1 cellular context compared by ENCODE assay signal in the genomic region with DNA sequence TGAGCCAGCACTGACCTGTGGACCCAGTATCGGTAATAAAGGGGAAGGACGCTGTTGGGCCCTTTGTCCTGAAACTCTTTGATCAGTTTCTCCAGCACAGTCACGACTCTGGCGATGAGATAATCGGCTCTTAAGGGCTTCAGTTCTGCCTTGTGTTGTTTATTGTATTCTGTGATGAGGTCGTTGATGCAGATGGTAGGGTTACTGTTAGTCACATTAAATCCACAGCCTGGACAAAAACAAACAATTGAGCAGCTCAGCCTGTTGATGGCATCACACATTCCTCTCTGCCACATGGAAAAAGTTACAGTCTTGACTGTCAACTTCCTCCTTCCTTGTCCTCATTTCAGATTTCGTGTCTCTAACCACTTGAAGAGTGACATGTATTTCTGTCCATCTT.
TF ChIP-seq lines count a peak whose summit lies in the region.

No MANE protein-coding gene starts in this region.

TF ChIP-seq in HEK293, 187 proteins besides CTCF, POLR2A, EP300 and RAD21 (continued from another document):
- TF ChIP-seq PATZ1 (tag by site-specific recombination; IDR thresholded peaks at IDR 0.05) (no peak), ZFHX2 (tag by site-specific recombination; conservative IDR thresholded peaks at IDR 0.05) (no peak), ZNF140 (tag by site-specific recombination; IDR thresholded peaks at IDR 0.05) (no peak), ZBTB20 (tag by site-specific recombination; IDR thresholded peaks at IDR 0.05) (no peak), PRDM4 (tag by site-specific recombination; IDR thresholded peaks at IDR 0.05) (no peak), OVOL3 (tag by site-specific recombination; IDR thresholded peaks at IDR 0.05) (no peak), KLF7 (tag by site-specific recombination; IDR thresholded peaks at IDR 0.05; ENCODE audit: borderline replicate concordance) (no peak), ZNF354C (tag by site-specific recombination; IDR thresholded peaks at IDR 0.05; ENCODE audit: borderline replicate concordance, low read depth) (no peak), SETDB1 (IDR thresholded peaks at IDR 0.05; ENCODE audit: insufficient read length, low read length) (peak; percentile 53), ZNF530 (tag by site-specific recombination; IDR thresholded peaks at IDR 0.05; ENCODE audit: low read depth) (no peak), ZNF155 (tag by site-specific recombination; IDR thresholded peaks at IDR 0.05) (no peak), ZNF544 (tag by site-specific recombination; IDR thresholded peaks at IDR 0.05) (no peak), ZNF549 (tag by site-specific recombination; IDR thresholded peaks at IDR 0.05) (no peak), BCL11B (tag by site-specific recombination; IDR thresholded peaks at IDR 0.05; ENCODE audit: low read depth) (no peak), ZNF184 (tag by site-specific recombination; IDR thresholded peaks at IDR 0.05) (peak; percentile 36; the same call in 1 of the 2 replicates), ZFP3 (tag by site-specific recombination; IDR thresholded peaks at IDR 0.05; ENCODE audit: low read depth) (no peak), ZNF350 (tag by site-specific recombination; IDR thresholded peaks at IDR 0.05) (no peak), ZNF621 (tag by site-specific recombination; IDR thresholded peaks at IDR 0.05) (no peak), ZNF558 (tag by site-specific recombination; IDR thresholded peaks at IDR 0.05) (no peak), ZNF121 (tag by site-specific recombination; IDR thresholded peaks at IDR 0.05) (no peak), YY2 (tag by site-specific recombination; IDR thresholded peaks at IDR 0.05) (no peak), OSR2 (tag by site-specific recombination; IDR thresholded peaks at IDR 0.05) (peak; percentile 54; the same call in 1 of the 2 replicates), ZNF571 (tag by site-specific recombination; IDR thresholded peaks at IDR 0.05) (no peak), MYNN (tag by site-specific recombination; IDR thresholded peaks at IDR 0.05; ENCODE audit: borderline replicate concordance) (no peak), ZNF596 (tag by site-specific recombination; IDR thresholded peaks at IDR 0.05) (no peak), FEZF1 (tag by site-specific recombination; IDR thresholded peaks at IDR 0.05) (no peak), KLF10 (tag by site-specific recombination; IDR thresholded peaks at IDR 0.05) (no peak), ZNF366 (tag by site-specific recombination; conservative IDR thresholded peaks at IDR 0.05) (0 out of 2 replicates have a peak, but pooled peaks have one; percentile 19), ZNF37A (tag by site-specific recombination; IDR thresholded peaks at IDR 0.05) (no peak), ZNF16 (tag by site-specific recombination; IDR thresholded peaks at IDR 0.05; ENCODE audit: low read depth) (no peak), ZNF639 (tag by site-specific recombination; IDR thresholded peaks at IDR 0.05) (peak; percentile 31; the same call in 1 of the 2 replicates), ZNF747 (tag by site-specific recombination; IDR thresholded peaks at IDR 0.05) (no peak), ZNF514 (tag by site-specific recombination; IDR thresholded peaks at IDR 0.05) (no peak)
- TF ChIP-seq, protein P1, sequence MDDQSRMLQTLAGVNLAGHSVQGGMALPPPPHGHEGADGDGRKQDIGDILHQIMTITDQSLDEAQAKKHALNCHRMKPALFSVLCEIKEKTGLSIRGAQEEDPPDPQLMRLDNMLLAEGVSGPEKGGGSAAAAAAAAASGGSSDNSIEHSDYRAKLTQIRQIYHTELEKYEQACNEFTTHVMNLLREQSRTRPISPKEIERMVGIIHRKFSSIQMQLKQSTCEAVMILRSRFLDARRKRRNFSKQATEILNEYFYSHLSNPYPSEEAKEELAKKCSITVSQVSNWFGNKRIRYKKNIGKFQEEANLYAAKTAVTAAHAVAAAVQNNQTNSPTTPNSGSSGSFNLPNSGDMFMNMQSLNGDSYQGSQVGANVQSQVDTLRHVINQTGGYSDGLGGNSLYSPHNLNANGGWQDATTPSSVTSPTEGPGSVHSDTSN (CRISPR knock-in tag; IDR thresholded peaks at IDR 0.05) = no peak
- TF ChIP-seq, protein P2, sequence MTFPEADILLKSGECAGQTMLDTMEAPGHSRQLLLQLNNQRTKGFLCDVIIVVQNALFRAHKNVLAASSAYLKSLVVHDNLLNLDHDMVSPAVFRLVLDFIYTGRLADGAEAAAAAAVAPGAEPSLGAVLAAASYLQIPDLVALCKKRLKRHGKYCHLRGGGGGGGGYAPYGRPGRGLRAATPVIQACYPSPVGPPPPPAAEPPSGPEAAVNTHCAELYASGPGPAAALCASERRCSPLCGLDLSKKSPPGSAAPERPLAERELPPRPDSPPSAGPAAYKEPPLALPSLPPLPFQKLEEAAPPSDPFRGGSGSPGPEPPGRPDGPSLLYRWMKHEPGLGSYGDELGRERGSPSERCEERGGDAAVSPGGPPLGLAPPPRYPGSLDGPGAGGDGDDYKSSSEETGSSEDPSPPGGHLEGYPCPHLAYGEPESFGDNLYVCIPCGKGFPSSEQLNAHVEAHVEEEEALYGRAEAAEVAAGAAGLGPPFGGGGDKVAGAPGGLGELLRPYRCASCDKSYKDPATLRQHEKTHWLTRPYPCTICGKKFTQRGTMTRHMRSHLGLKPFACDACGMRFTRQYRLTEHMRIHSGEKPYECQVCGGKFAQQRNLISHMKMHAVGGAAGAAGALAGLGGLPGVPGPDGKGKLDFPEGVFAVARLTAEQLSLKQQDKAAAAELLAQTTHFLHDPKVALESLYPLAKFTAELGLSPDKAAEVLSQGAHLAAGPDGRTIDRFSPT (tag by site-specific recombination; IDR thresholded peaks at IDR 0.05) = no peak
- TF ChIP-seq, protein P3, sequence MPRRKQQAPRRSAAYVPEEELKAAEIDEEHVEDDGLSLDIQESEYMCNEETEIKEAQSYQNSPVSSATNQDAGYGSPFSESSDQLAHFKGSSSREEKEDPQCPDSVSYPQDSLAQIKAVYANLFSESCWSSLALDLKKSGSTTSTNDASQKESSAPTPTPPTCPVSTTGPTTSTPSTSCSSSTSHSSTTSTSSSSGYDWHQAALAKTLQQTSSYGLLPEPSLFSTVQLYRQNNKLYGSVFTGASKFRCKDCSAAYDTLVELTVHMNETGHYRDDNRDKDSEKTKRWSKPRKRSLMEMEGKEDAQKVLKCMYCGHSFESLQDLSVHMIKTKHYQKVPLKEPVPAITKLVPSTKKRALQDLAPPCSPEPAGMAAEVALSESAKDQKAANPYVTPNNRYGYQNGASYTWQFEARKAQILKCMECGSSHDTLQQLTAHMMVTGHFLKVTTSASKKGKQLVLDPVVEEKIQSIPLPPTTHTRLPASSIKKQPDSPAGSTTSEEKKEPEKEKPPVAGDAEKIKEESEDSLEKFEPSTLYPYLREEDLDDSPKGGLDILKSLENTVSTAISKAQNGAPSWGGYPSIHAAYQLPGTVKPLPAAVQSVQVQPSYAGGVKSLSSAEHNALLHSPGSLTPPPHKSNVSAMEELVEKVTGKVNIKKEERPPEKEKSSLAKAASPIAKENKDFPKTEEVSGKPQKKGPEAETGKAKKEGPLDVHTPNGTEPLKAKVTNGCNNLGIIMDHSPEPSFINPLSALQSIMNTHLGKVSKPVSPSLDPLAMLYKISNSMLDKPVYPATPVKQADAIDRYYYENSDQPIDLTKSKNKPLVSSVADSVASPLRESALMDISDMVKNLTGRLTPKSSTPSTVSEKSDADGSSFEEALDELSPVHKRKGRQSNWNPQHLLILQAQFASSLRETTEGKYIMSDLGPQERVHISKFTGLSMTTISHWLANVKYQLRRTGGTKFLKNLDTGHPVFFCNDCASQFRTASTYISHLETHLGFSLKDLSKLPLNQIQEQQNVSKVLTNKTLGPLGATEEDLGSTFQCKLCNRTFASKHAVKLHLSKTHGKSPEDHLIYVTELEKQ (tag by site-specific recombination; IDR thresholded peaks at IDR 0.05; ENCODE audit: borderline replicate concordance) = 0 out of 2 replicates have a peak, but pooled peaks have one; percentile 68
- TF ChIP-seq, protein P4, sequence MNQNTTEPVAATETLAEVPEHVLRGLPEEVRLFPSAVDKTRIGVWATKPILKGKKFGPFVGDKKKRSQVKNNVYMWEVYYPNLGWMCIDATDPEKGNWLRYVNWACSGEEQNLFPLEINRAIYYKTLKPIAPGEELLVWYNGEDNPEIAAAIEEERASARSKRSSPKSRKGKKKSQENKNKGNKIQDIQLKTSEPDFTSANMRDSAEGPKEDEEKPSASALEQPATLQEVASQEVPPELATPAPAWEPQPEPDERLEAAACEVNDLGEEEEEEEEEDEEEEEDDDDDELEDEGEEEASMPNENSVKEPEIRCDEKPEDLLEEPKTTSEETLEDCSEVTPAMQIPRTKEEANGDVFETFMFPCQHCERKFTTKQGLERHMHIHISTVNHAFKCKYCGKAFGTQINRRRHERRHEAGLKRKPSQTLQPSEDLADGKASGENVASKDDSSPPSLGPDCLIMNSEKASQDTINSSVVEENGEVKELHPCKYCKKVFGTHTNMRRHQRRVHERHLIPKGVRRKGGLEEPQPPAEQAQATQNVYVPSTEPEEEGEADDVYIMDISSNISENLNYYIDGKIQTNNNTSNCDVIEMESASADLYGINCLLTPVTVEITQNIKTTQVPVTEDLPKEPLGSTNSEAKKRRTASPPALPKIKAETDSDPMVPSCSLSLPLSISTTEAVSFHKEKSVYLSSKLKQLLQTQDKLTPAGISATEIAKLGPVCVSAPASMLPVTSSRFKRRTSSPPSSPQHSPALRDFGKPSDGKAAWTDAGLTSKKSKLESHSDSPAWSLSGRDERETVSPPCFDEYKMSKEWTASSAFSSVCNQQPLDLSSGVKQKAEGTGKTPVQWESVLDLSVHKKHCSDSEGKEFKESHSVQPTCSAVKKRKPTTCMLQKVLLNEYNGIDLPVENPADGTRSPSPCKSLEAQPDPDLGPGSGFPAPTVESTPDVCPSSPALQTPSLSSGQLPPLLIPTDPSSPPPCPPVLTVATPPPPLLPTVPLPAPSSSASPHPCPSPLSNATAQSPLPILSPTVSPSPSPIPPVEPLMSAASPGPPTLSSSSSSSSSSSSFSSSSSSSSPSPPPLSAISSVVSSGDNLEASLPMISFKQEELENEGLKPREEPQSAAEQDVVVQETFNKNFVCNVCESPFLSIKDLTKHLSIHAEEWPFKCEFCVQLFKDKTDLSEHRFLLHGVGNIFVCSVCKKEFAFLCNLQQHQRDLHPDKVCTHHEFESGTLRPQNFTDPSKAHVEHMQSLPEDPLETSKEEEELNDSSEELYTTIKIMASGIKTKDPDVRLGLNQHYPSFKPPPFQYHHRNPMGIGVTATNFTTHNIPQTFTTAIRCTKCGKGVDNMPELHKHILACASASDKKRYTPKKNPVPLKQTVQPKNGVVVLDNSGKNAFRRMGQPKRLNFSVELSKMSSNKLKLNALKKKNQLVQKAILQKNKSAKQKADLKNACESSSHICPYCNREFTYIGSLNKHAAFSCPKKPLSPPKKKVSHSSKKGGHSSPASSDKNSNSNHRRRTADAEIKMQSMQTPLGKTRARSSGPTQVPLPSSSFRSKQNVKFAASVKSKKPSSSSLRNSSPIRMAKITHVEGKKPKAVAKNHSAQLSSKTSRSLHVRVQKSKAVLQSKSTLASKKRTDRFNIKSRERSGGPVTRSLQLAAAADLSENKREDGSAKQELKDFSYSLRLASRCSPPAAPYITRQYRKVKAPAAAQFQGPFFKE (tag by site-specific recombination; IDR thresholded peaks at IDR 0.05; ENCODE audit: borderline replicate concordance) = no peak
